8 cellular contexts compared by ENCODE assay signal in the genomic region with DNA sequence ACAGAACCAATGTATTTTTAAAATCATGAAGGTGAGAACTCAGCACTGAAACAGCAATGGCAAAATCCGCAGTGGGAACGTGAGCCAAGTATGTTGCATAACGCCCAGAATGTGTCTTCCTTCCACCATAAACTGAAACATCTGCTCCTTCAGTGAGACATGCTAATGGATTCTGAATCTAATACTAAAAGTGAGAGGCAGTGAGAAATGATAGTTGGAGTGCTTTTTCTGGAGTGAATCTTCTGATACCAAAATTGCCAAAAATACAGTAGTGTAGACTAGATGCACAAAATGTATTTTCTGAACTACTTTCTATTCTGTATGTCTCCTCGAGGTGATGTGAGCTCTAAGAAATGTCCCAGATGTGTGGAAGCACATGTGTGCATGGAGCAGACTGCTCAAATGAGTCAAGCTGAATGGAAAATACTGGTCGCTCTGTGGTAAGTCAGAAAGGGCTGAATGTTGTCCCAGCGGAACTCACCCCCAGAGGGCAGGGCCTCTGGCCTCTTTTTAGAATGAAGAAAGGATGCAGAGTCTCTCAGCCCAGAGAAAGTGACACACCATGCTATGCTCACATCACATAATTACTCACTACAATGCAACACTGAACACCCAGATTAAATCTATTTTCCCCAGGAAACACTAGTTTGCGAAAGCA.
DNase-seq lines count a peak whose midpoint lies in the region.

No MANE protein-coding gene starts in this region.

- peak overlapping the region; percentile 45 for H3K4me3 Mint-ChIP-seq in activated T-helper 2 cell treated with anti-CD3 and anti-CD28 coated beads, Interferon-gamma antibody, Interleukin-2, Interleukin-4, amounts not matched to agents 10 μg/mL and 5 μg/mL and 100 μg/mL, durations not matched to agents 14 hours and 24 hours and 36 hours (ENCODE audit: low read depth)
- H3K4me3 Mint-ChIP-seq in immature natural killer cell, result peak overlapping the region in 1 of 5 donors; percentile 55
- no peak overlapping the region for H3K4me3 Mint-ChIP-seq in CD8-positive, alpha-beta memory T cell

- no peaks in the 10 kb centered on the region for H3K27me3 ChIP-seq in neuronal stem cell (ENCODE audit: control insufficient read depth in 3 of 3, insufficient read depth in 3 of 3, low read depth in 1 of 3, low read length in 3 of 3)
- H3K27me3 ChIP-seq in CD8-positive, alpha-beta memory T cell (ENCODE audit: insufficient read depth, low read length, poor library complexity, severe bottlenecking), result no peaks in the 10 kb centered on the region

- H2BK120ac ChIP-seq in neuronal stem cell (ENCODE audit: low read depth, low read length), result no peak overlapping the region

- intact Hi-C loops in activated T-helper 2 cell treated with anti-CD3 and anti-CD28 coated beads, Interferon-gamma antibody, Interleukin-2, Interleukin-4, amounts not matched to agents 10 μg/mL and 5 μg/mL and 100 μg/mL, durations not matched to agents 14 hours and 24 hours and 36 hours (cut with micrococcal nuclease), result loop anchor here (1.0 to 5.0 kb wide), 7 partner anchors 12 to 73 kb away; partner anchors contain the start of gene ATP10A

- H4K8ac ChIP-seq in neuronal stem cell (ENCODE audit: low read depth, low read length), result no peak overlapping the region

- H2AFZ ChIP-seq in neuronal stem cell (ENCODE audit: low read length), result no peak overlapping the region

- H3K14ac ChIP-seq in neuronal stem cell (ENCODE audit: low read length), result no peak overlapping the region

- H3K9me3 ChIP-seq in neuronal stem cell (replicated peaks in 1 of 2; ENCODE audit: control insufficient read depth in 2 of 2, insufficient read depth in 1 of 2, low read depth in 1 of 2, low read length in 2 of 2), result no peaks in the 10 kb centered on the region
- H3K9me3 ChIP-seq in CD8-positive, alpha-beta memory T cell (ENCODE audit: low read length), result no peaks in the 10 kb centered on the region

- H3K36me3 ChIP-seq in neuronal stem cell (replicated peaks in 1 of 2; ENCODE audit: control insufficient read depth in 2 of 2, insufficient read depth in 2 of 2, low read length in 2 of 2), result no peaks in the 10 kb centered on the region
- no peaks in the 10 kb centered on the region for H3K36me3 ChIP-seq in CD8-positive, alpha-beta memory T cell (ENCODE audit: insufficient read depth, low read length)

- no peak overlapping the region for H3K4me2 ChIP-seq in neuronal stem cell (ENCODE audit: insufficient read depth, low read length, poor library complexity, severe bottlenecking)

- WGBS in neuronal stem cell (ENCODE audit: extremely low coverage in 2 of 2, insufficient read length in 2 of 2, insufficient replicate concordance in 1 of 2), 2 donors, result no CpG with 5 or more reads among the region's 7 CpGs

- peaks cover 0 to 2% of the 10 kb centered on the region in 2 donors for H3K4me1 ChIP-seq in neuronal stem cell (ENCODE audit: control insufficient read depth in 2 of 2, insufficient read depth in 1 of 2, low read depth in 1 of 2, low read length in 2 of 2)
- H3K4me1 ChIP-seq in CD8-positive, alpha-beta memory T cell (ENCODE audit: insufficient read depth, low read length), result peaks cover 7% of the 10 kb centered on the region

- H3K27me3 Mint-ChIP-seq in activated T-helper 2 cell treated with anti-CD3 and anti-CD28 coated beads, Interferon-gamma antibody, Interleukin-2, Interleukin-4, amounts not matched to agents 10 μg/mL and 5 μg/mL and 100 μg/mL, durations not matched to agents 14 hours and 24 hours and 36 hours (ENCODE audit: low read depth), result no peaks in the 10 kb centered on the region
- H3K27me3 Mint-ChIP-seq in immature natural killer cell (ENCODE audit: low read depth in 3 of 3), result peaks cover 2 to 5% (median 3%) of the 10 kb centered on the region in 3 donors
- H3K27me3 Mint-ChIP-seq in CD8-positive, alpha-beta memory T cell, result no peaks in the 10 kb centered on the region

- H3K27ac Mint-ChIP-seq in activated T-helper 2 cell treated with anti-CD3 and anti-CD28 coated beads, Interferon-gamma antibody, Interleukin-2, Interleukin-4, amounts not matched to agents 10 μg/mL and 5 μg/mL and 100 μg/mL, durations not matched to agents 14 hours and 24 hours and 36 hours, result peak overlapping the region; percentile 92
- H3K27ac Mint-ChIP-seq in immature natural killer cell, result peak overlapping the region; percentile 0 to 56 (median 10)
- peak overlapping the region in 2 of 8 donors; percentile 3 to 51 for H3K27ac Mint-ChIP-seq in CD8-positive, alpha-beta memory T cell

- DNase-seq in HK-2 (ENCODE audit: unreplicated experiment) (peak; percentile 13), immature natural killer cell (no peak), neuronal stem cell (ENCODE audit: low spot score) (no peak), caudate nucleus (lab: John Stamatoyannopoulos, UW) (no peak), NCI-H1417 (lab: John Stamatoyannopoulos, UW) (no peak)
- peak; percentile 54 for DNase-seq in activated T-helper 2 cell treated with anti-CD3 and anti-CD28 coated beads, Interferon-gamma antibody, Interleukin-2, Interleukin-4, amounts not matched to agents 10 μg/mL and 5 μg/mL and 100 μg/mL, durations not matched to agents 14 hours and 24 hours and 36 hours (ENCODE audit: low spot score)
- DNase-seq in stimulated activated CD8-positive, alpha-beta memory T cell treated with anti-CD3 and anti-CD28 coated beads, Interleukin-15, amount 100 ng/mL, for 48 hours (ENCODE audit: low read depth in 2 of 2), result peak; percentile 49 to 54
- no peak for DNase-seq in CD8-positive, alpha-beta memory T cell

- H3K79me1 ChIP-seq in neuronal stem cell (ENCODE audit: low read depth, low read length), result no peaks in the 10 kb centered on the region

- no peak overlapping the region for H3K27ac ChIP-seq in neuronal stem cell (replicated peaks; ENCODE audit: low read length)
- no peak overlapping the region for H3K27ac ChIP-seq in caudate nucleus (ENCODE audit: low read depth, low read length)
- no peak overlapping the region for H3K27ac ChIP-seq in CD8-positive, alpha-beta memory T cell (ENCODE audit: low read depth, low read length)

- peaks cover 13% of the 10 kb centered on the region for H3K36me3 Mint-ChIP-seq in activated T-helper 2 cell treated with anti-CD3 and anti-CD28 coated beads, Interferon-gamma antibody, Interleukin-2, Interleukin-4, amounts not matched to agents 10 μg/mL and 5 μg/mL and 100 μg/mL, durations not matched to agents 14 hours and 24 hours and 36 hours (ENCODE audit: low read depth)
- H3K36me3 Mint-ChIP-seq in immature natural killer cell, result no peaks in the 10 kb centered on the region
- H3K36me3 Mint-ChIP-seq in CD8-positive, alpha-beta memory T cell, result peaks cover 0 to 2% (median 0%) of the 10 kb centered on the region in 3 donors

- peaks cover 61% of the 10 kb centered on the region for H3K4me1 Mint-ChIP-seq in activated T-helper 2 cell treated with anti-CD3 and anti-CD28 coated beads, Interferon-gamma antibody, Interleukin-2, Interleukin-4, amounts not matched to agents 10 μg/mL and 5 μg/mL and 100 μg/mL, durations not matched to agents 14 hours and 24 hours and 36 hours (ENCODE audit: low read depth)
- peaks cover 84 to 94% of the 10 kb centered on the region in 2 donors for H3K4me1 Mint-ChIP-seq in immature natural killer cell
- peaks cover 26 to 65% (median 40%) of the 10 kb centered on the region in 3 donors for H3K4me1 Mint-ChIP-seq in CD8-positive, alpha-beta memory T cell

- CTCF ChIA-PET in CD8-positive, alpha-beta memory T cell (lab: Charles Lee), result no interaction called here

- H3K9ac ChIP-seq in neuronal stem cell (ENCODE audit: low read depth, low read length, poor library complexity), result no peak overlapping the region

- no peak overlapping the region for H2BK5ac ChIP-seq in neuronal stem cell (ENCODE audit: low read length)

- H2BK15ac ChIP-seq in neuronal stem cell (ENCODE audit: low read length), result no peak overlapping the region

- no peak overlapping the region for H3K4ac ChIP-seq in neuronal stem cell (ENCODE audit: low read length)

- H2BK12ac ChIP-seq in neuronal stem cell (ENCODE audit: low read length), result no peak overlapping the region

- H3K9me3 Mint-ChIP-seq in activated T-helper 2 cell treated with anti-CD3 and anti-CD28 coated beads, Interferon-gamma antibody, Interleukin-2, Interleukin-4, amounts not matched to agents 10 μg/mL and 5 μg/mL and 100 μg/mL, durations not matched to agents 14 hours and 24 hours and 36 hours, result no peaks in the 10 kb centered on the region
- no peaks in the 10 kb centered on the region for H3K9me3 Mint-ChIP-seq in immature natural killer cell
- H3K9me3 Mint-ChIP-seq in CD8-positive, alpha-beta memory T cell, result peaks cover 0 to under 1% (median 0%) of the 10 kb centered on the region in 5 donors

- POLR2A ChIA-PET in CD8-positive, alpha-beta memory T cell (lab: Charles Lee), result no interaction called here

- no peak overlapping the region for H3K4me3 ChIP-seq in neuronal stem cell (ENCODE audit: low read length in 2 of 2)
- no peak overlapping the region for H3K4me3 ChIP-seq in CD8-positive, alpha-beta memory T cell (ENCODE audit: low read length)

- no peak overlapping the region for H4K91ac ChIP-seq in neuronal stem cell (ENCODE audit: low read depth, low read length, poor library complexity)

- H2AK5ac ChIP-seq in neuronal stem cell (ENCODE audit: low read depth, low read length), result no peak overlapping the region

- no peak overlapping the region for H3K23ac ChIP-seq in neuronal stem cell (ENCODE audit: low read depth, low read length, poor library complexity)

- no peak overlapping the region for H3K18ac ChIP-seq in neuronal stem cell (ENCODE audit: low read length)

Comparison
In these comparisons a context has a peak if more than half of its experiments do, and no peak if none do; other contexts are left out.
1. DNase-seq: peak in HK-2 (single experiment), activated T-helper 2 cell treated with anti-CD3 and anti-CD28 coated beads, Interferon-gamma antibody, Interleukin-2, Interleukin-4, amounts not matched to agents 10 μg/mL and 5 μg/mL and 100 μg/mL, durations not matched to agents 14 hours and 24 hours and 36 hours (single experiment) and stimulated activated CD8-positive, alpha-beta memory T cell treated with anti-CD3 and anti-CD28 coated beads, Interleukin-15, amount 100 ng/mL, for 48 hours (2 of 2); none in immature natural killer cell (0 of 3), neuronal stem cell (single experiment), caudate nucleus (0 of 61), CD8-positive, alpha-beta memory T cell (0 of 5) and NCI-H1417 (0 of 3).